Comparison of ENCODE assay signal across 9 cellular contexts in the genomic region with DNA sequence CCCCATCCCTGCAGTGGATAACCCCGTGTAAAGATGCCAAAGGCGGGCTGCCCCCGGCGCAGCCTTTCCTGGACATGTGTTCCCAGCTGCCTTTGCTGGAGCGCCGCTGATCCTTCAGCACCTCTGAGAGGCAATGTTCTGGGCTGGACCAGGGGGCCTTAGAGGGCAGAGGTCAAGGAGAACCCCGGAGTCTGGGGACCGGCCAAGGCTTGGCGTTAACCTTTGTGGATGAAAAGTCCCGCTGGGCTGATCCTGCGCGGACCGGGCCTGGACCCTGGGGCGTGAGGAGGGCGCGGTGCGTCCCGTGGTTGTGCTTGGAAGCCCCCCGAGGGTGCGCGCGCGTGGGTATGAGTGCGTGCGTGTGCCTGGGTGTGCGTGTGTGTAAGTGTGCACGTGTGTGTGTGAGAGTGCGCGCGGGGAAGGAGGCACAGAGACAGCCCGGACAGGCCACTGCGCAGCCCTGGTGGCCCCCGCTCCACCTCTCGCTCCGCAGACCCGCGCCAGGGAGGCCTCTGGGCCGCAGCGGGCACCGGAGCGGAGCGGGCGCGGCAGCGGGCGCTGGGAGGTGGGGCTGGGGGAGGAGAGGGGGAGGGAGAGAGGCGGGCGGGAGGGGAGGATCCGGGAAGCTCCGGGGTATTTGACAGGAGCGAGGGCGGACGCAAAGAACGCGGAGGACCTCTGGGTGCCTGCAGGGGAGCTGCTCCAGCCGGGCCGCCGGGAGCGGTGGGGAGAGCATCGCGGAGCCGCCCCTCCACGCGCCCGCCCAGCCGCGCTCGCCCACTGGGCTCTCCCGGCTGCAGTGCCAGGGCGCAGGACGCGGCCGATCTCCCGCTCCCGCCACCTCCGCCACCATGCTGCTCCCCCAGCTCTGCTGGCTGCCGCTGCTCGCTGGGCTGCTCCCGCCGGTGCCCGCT. TPM values are rescaled to one million over a fixed set of nuclear protein-coding genes. Genes with fewer than 3 reads are reported as not detected.
DNase-seq lines count a peak whose midpoint lies in the region; ATAC-seq and TF ChIP-seq lines count a peak whose summit lies in the region.
"Had no signal": no experiment of that assay in that cellular context is flagged by ENCODE, and none has a peak within 500 bp of the region (broad histone marks: within the 10 kb centered on the region; RNA-seq: fewer than 3 reads in every experiment).

A gene with protein sequence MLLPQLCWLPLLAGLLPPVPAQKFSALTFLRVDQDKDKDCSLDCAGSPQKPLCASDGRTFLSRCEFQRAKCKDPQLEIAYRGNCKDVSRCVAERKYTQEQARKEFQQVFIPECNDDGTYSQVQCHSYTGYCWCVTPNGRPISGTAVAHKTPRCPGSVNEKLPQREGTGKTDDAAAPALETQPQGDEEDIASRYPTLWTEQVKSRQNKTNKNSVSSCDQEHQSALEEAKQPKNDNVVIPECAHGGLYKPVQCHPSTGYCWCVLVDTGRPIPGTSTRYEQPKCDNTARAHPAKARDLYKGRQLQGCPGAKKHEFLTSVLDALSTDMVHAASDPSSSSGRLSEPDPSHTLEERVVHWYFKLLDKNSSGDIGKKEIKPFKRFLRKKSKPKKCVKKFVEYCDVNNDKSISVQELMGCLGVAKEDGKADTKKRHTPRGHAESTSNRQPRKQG (plus strand): TSS at position 665 of the 914 bp plus-strand sequence. CDS start 187 bp downstream, at position 852.

- H3K36me3 ChIP-seq in endodermal cell (ENCODE audit: control insufficient read depth, insufficient read depth, low read length) = no peaks in the 10 kb centered on the region
- no peaks in the 10 kb centered on the region for H3K36me3 ChIP-seq in mucosa of descending colon (ENCODE audit: low read depth)
- H3K36me3 ChIP-seq in upper lobe of left lung = no peaks in the 10 kb centered on the region

- H3K4me3 ChIP-seq in endodermal cell (ENCODE audit: low read length) (peak within 1 kb of the TSS; percentile 75), mucosa of descending colon (peak within 1 kb of the TSS; percentile 19), upper lobe of left lung (peak within 1 kb of the TSS in 3 of 4 donors; percentile 30 to 48 (median 46))

- WGBS in endodermal cell (ENCODE audit: insufficient coverage in 1 of 2, insufficient read length in 1 of 2), 2 experiments = 7 to 12% methylated on average over 8 to 78 of the region's 81 CpGs
- 6 to 15% methylated on average over 14 to 52 of the region's 81 CpGs for WGBS in upper lobe of left lung, 2 donors

- peaks cover 58% of the 10 kb centered on the region for H3K27me3 Mint-ChIP-seq in endodermal cell (ENCODE audit: insufficient read depth)
- H3K27me3 Mint-ChIP-seq in activated T-helper 1 cell treated with anti-CD3 and anti-CD28 coated beads, Interleukin-12 subunit alpha, Interleukin-12 subunit beta, Interleukin-2, Interleukin-4 antibody, amounts not matched to agents 30 ng/mL and 10 ng/mL and 1 ng/mL, durations not matched to agents 14 hours and 24 hours and 36 hours (ENCODE audit: insufficient read depth) = peaks cover 25% of the 10 kb centered on the region

- H3K27me3 ChIP-seq in endodermal cell (ENCODE audit: control insufficient read depth, insufficient read depth, low read length, poor library complexity, severe bottlenecking) = peaks cover 69% of the 10 kb centered on the region
- H3K27me3 ChIP-seq in upper lobe of left lung = peaks cover 0 to 25% (median 12%) of the 10 kb centered on the region in 4 donors

- no peak within 1 kb of the TSS for H3K9ac ChIP-seq in endodermal cell (ENCODE audit: extremely low read depth, low read length, poor library complexity, severe bottlenecking)

- peaks cover 9% of the 10 kb centered on the region for H3K4me1 Mint-ChIP-seq in endodermal cell
- H3K4me1 Mint-ChIP-seq in activated T-helper 1 cell treated with anti-CD3 and anti-CD28 coated beads, Interleukin-12 subunit alpha, Interleukin-12 subunit beta, Interleukin-2, Interleukin-4 antibody, amounts not matched to agents 30 ng/mL and 10 ng/mL and 1 ng/mL, durations not matched to agents 14 hours and 24 hours and 36 hours (ENCODE audit: low read depth) = no peaks in the 10 kb centered on the region

- no peak for TF ChIP-seq POLR2A in upper lobe of left lung (IDR thresholded peaks at IDR 0.05)

- DNase-seq in NCI-H1436 (lab: John Stamatoyannopoulos, UW) = peak; percentile 46
- no peak for DNase-seq in NCI-H1436 treated with DMSO at 0.1 percent for 48 hours (lab: John Stamatoyannopoulos, UW)
- DNase-seq in endodermal cell = peak; percentile 80
- DNase-seq in mucosa of descending colon = peak in 2 of 3 donors; percentile 38 to 69
- DNase-seq in upper lobe of left lung = peak in 1 of 2 donors; percentile 85
- no peak for DNase-seq in activated T-helper 1 cell treated with anti-CD3 and anti-CD28 coated beads, Interleukin-12 subunit alpha, Interleukin-12 subunit beta, Interleukin-2, Interleukin-4 antibody, amounts not matched to agents 30 ng/mL and 10 ng/mL and 1 ng/mL, durations not matched to agents 14 hours and 24 hours and 36 hours (ENCODE audit: low spot score)
- no peak for DNase-seq in epidermal melanocyte (ENCODE audit: insufficient read length, low spot score)
- DNase-seq: activated effector memory CD4-positive, alpha-beta T cell treated with anti-CD3 and anti-CD28 coated beads, Interleukin-2, amount 50 U/mL, for 16 hours had no signal

- H3K9me3 ChIP-seq in endodermal cell (ENCODE audit: control insufficient read depth, low read length) (no peaks in the 10 kb centered on the region), mucosa of descending colon (no peaks in the 10 kb centered on the region), upper lobe of left lung (no peaks in the 10 kb centered on the region)

- no peak for TF ChIP-seq EP300 in upper lobe of left lung (IDR thresholded peaks at IDR 0.05)

- no peak within 1 kb of the TSS for H3K27ac Mint-ChIP-seq in endodermal cell
- no peak within 1 kb of the TSS for H3K27ac Mint-ChIP-seq in activated T-helper 1 cell treated with anti-CD3 and anti-CD28 coated beads, Interleukin-12 subunit alpha, Interleukin-12 subunit beta, Interleukin-2, Interleukin-4 antibody, amounts not matched to agents 30 ng/mL and 10 ng/mL and 1 ng/mL, durations not matched to agents 14 hours and 24 hours and 36 hours

- H3K27ac ChIP-seq in endodermal cell (ENCODE audit: low read depth, low read length) (no peak within 1 kb of the TSS), upper lobe of left lung (no peak within 1 kb of the TSS)

- TF ChIP-seq CTCF in endodermal cell (conservative IDR thresholded peaks at IDR 0.05) (no peak), mucosa of descending colon (IDR thresholded peaks at IDR 0.05) (no peak), upper lobe of left lung (IDR thresholded peaks at IDR 0.05) (no peak)

- intact Hi-C loops in mucosa of descending colon (cut with DNase I, micrococcal nuclease) = no loop called here
- intact Hi-C loops in activated T-helper 1 cell treated with anti-CD3 and anti-CD28 coated beads, Interleukin-12 subunit alpha, Interleukin-12 subunit beta, Interleukin-2, Interleukin-4 antibody, amounts not matched to agents 30 ng/mL and 10 ng/mL and 1 ng/mL, durations not matched to agents 14 hours and 24 hours and 36 hours (cut with micrococcal nuclease) = no loop called here

- H3K4me3 Mint-ChIP-seq in endodermal cell = peak within 1 kb of the TSS; percentile 57
- H3K4me3 Mint-ChIP-seq in activated T-helper 1 cell treated with anti-CD3 and anti-CD28 coated beads, Interleukin-12 subunit alpha, Interleukin-12 subunit beta, Interleukin-2, Interleukin-4 antibody, amounts not matched to agents 30 ng/mL and 10 ng/mL and 1 ng/mL, durations not matched to agents 14 hours and 24 hours and 36 hours = no peak within 1 kb of the TSS

- ATAC-seq in mucosa of descending colon = peak; percentile 80
- ATAC-seq in upper lobe of left lung (ENCODE audit: low FRiP score in 2 of 2) = peak in 1 of 2 donors; percentile 77
- no peak for ATAC-seq in GM19455 (IDR thresholded peaks at IDR 0.05; ENCODE audit: unreplicated experiment)

- no peaks in the 10 kb centered on the region for H3K36me3 Mint-ChIP-seq in endodermal cell (ENCODE audit: low read depth)
- no peaks in the 10 kb centered on the region for H3K36me3 Mint-ChIP-seq in activated T-helper 1 cell treated with anti-CD3 and anti-CD28 coated beads, Interleukin-12 subunit alpha, Interleukin-12 subunit beta, Interleukin-2, Interleukin-4 antibody, amounts not matched to agents 30 ng/mL and 10 ng/mL and 1 ng/mL, durations not matched to agents 14 hours and 24 hours and 36 hours (ENCODE audit: low read depth)

- H3K4me1 ChIP-seq in endodermal cell (ENCODE audit: control insufficient read depth, insufficient read depth, low read length) (no peaks in the 10 kb centered on the region), mucosa of descending colon (ENCODE audit: low read depth) (peaks cover 13% of the 10 kb centered on the region), upper lobe of left lung (peaks cover 3 to 21% (median 15%) of the 10 kb centered on the region in 4 donors)

- no peaks in the 10 kb centered on the region for H3K9me3 Mint-ChIP-seq in endodermal cell
- H3K9me3 Mint-ChIP-seq in activated T-helper 1 cell treated with anti-CD3 and anti-CD28 coated beads, Interleukin-12 subunit alpha, Interleukin-12 subunit beta, Interleukin-2, Interleukin-4 antibody, amounts not matched to agents 30 ng/mL and 10 ng/mL and 1 ng/mL, durations not matched to agents 14 hours and 24 hours and 36 hours = no peaks in the 10 kb centered on the region

RNA-seq across cellular contexts. Expression of the gene that starts here (rescaled TPM):
- total RNA-seq in endodermal cell (under 1 TPM in 1 of 2 donors, not detected in 1; 0.20 TPM), mucosa of descending colon (10 to 100 TPM; 11.4 to 40.4 (median 18.8) TPM), upper lobe of left lung (10 to 100 TPM in 1 of 6 donors, 1 to 10 TPM in 5; 1.0 to 18.9 (median 5.0) TPM)
- polyA plus RNA-seq in endodermal cell (2013, experiment 1 of 2) = 1.7 TPM
- polyA plus RNA-seq in endodermal cell (2013, experiment 2 of 2) = 0.91 TPM
- total RNA-seq in activated T-helper 1 cell treated with anti-CD3 and anti-CD28 coated beads, Interleukin-12 subunit alpha, Interleukin-12 subunit beta, Interleukin-2, Interleukin-4 antibody, amounts not matched to agents 30 ng/mL and 10 ng/mL and 1 ng/mL, durations not matched to agents 14 hours and 24 hours and 36 hours = not detected in 2 replicates

Comparison
In these comparisons a context has a peak if more than half of its experiments do, and no peak if none do; other contexts are left out.
1. DNase-seq: peak in NCI-H1436 (single experiment), endodermal cell (single experiment) and mucosa of descending colon (2 of 3); none in NCI-H1436 treated with DMSO at 0.1 percent for 48 hours (single experiment), activated T-helper 1 cell treated with anti-CD3 and anti-CD28 coated beads, Interleukin-12 subunit alpha, Interleukin-12 subunit beta, Interleukin-2, Interleukin-4 antibody, amounts not matched to agents 30 ng/mL and 10 ng/mL and 1 ng/mL, durations not matched to agents 14 hours and 24 hours and 36 hours (single experiment) and epidermal melanocyte (single experiment).
2. H3K4me3 ChIP-seq: peak in every context shown above with its lines; median percentile 75 in endodermal cell; 46 in upper lobe of left lung; 19 in mucosa of descending colon.